19 cellular contexts compared by ENCODE assay signal in the genomic region with DNA sequence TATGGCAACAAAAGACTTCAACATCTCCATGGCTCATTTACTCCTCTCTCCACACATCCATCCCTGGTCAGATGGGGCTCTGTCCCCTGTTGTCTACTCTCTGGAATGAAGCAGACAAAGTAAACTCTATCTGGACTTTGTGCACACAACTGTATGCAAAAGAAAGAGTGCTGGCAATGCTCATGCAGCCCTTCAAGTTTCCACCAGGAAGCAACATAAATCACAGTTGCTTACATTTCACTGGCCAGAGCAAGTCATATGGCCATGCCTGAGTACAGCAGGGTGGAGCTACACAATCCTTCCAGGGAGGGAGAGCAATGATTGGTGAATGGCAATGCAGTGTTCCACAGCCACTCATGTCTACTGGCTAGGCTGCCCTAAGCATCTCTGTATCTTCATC. TPM values are rescaled to one million over a fixed set of nuclear protein-coding genes. Genes with fewer than 3 reads are reported as not detected.
DNase-seq lines count a peak whose midpoint lies in the region; ATAC-seq, FAIRE-seq and TF ChIP-seq lines count a peak whose summit lies in the region.
"Had no signal": no experiment of that assay in that cellular context is flagged by ENCODE, and none has a peak within 500 bp of the region (broad histone marks: within the 10 kb centered on the region; RNA-seq: fewer than 3 reads in every experiment).

No MANE protein-coding gene starts in this region.

- no peak for ATAC-seq in aorta (ENCODE audit: low FRiP score)

- H2BK120ac ChIP-seq in mesenchymal stem cell (ENCODE audit: low read depth, low read length) = no peak overlapping the region

- H3K27ac ChIP-seq in mesenchymal stem cell (ENCODE audit: low read length, poor library complexity, severe bottlenecking) = no peak overlapping the region
- H3K27ac ChIP-seq in transverse colon = no peak overlapping the region
- H3K27ac ChIP-seq in aorta (ENCODE audit: low read depth in 1 of 2, low read length in 2 of 2) = no peak overlapping the region
- H3K27ac ChIP-seq: GM23248 had no signal

- no peak overlapping the region for H3K18ac ChIP-seq in mesenchymal stem cell (ENCODE audit: low read depth in 1 of 2, low read length in 2 of 2)

- H3K4me1 ChIP-seq in mesenchymal stem cell (ENCODE audit: control insufficient read depth, insufficient read depth, low read depth, low read length) = no peaks in the 10 kb centered on the region
- H3K4me1 ChIP-seq in transverse colon = no peaks in the 10 kb centered on the region
- H3K4me1 ChIP-seq in aorta (ENCODE audit: control insufficient read depth in 1 of 2, insufficient read depth in 2 of 2, low read length in 2 of 2) = no peaks in the 10 kb centered on the region
- H3K4me1 ChIP-seq: Caco-2 had no signal

- H3K36me3 ChIP-seq in mesenchymal stem cell (ENCODE audit: control insufficient read depth in 1 of 2, insufficient read depth in 2 of 2, low read depth in 1 of 2, low read length in 2 of 2) = no peaks in the 10 kb centered on the region
- no peaks in the 10 kb centered on the region for H3K36me3 ChIP-seq in transverse colon
- H3K36me3 ChIP-seq in aorta (ENCODE audit: control insufficient read depth in 1 of 2, insufficient read depth in 2 of 2, low read length in 1 of 2) = no peaks in the 10 kb centered on the region

- H3K79me1 ChIP-seq in mesenchymal stem cell (replicated peaks; ENCODE audit: low read length, poor library complexity, severe bottlenecking) = no peaks in the 10 kb centered on the region

- no peak for TF ChIP-seq CTCF in transverse colon (IDR thresholded peaks at IDR 0.05)

- H4K91ac ChIP-seq in mesenchymal stem cell (ENCODE audit: low read length) = no peak overlapping the region

- H3K27me3 ChIP-seq in mesenchymal stem cell (ENCODE audit: control insufficient read depth in 1 of 2, insufficient read depth in 1 of 2, low read length in 2 of 2) (no peaks in the 10 kb centered on the region), transverse colon (no peaks in the 10 kb centered on the region), aorta (ENCODE audit: control insufficient read depth in 1 of 2, insufficient read depth in 2 of 2, low read length in 1 of 2) (no peaks in the 10 kb centered on the region)

- intact Hi-C loops in transverse colon (cut with DNase I; ENCODE audit: low total_unique reads) (no loop called here), aorta (cut with DNase I) (no loop called here)

- no peak overlapping the region for H2BK5ac ChIP-seq in mesenchymal stem cell (ENCODE audit: low read depth, low read length, poor library complexity, severe bottlenecking)

- peak; percentile 78 for FAIRE-seq in H54 (lab: Jason Lieb, UNC)
- FAIRE-seq: D721Med, G401.6, GM12891, GM18507 had no signal

- no peak for DNase-seq in H54 (ENCODE audit: insufficient read length, low spot score)
- DNase-seq in HT-29 (ENCODE audit: low spot score) = peak; percentile 4
- peak; percentile 17 for DNase-seq in mesenchymal stem cell
- no peak for DNase-seq in transverse colon
- no peak for DNase-seq in COLO829 (ENCODE audit: low spot score)
- no peak for DNase-seq in aorta
- DNase-seq: C1 segment of cervical spinal cord; Caco-2; CD4-positive, CD25-positive, alpha-beta regulatory T cell; CD8-positive, alpha-beta memory T cell; GM23248; HCEC 1CT; IMR-90; KBM-7 had no signal

- no peak overlapping the region for H3K9ac ChIP-seq in mesenchymal stem cell (ENCODE audit: low read length)
- H3K9ac ChIP-seq: GM23248 had no signal

- H3K9me3 ChIP-seq in mesenchymal stem cell (ENCODE audit: control insufficient read depth, low read length) (peaks cover 10% of the 10 kb centered on the region), transverse colon (peaks cover 0 to 3% of the 10 kb centered on the region in 2 donors), aorta (ENCODE audit: control insufficient read depth, low read length) (peaks cover 2% of the 10 kb centered on the region)
- H3K9me3 ChIP-seq: Caco-2 had no signal

- no peak overlapping the region for H2AFZ ChIP-seq in mesenchymal stem cell (ENCODE audit: low read depth, low read length)
- H2AFZ ChIP-seq: GM23248 had no signal

- H2AK5ac ChIP-seq in mesenchymal stem cell (ENCODE audit: low read length, severe bottlenecking) = no peak overlapping the region

- H2BK12ac ChIP-seq in mesenchymal stem cell (ENCODE audit: low read length in 2 of 2) = no peak overlapping the region

- no peak overlapping the region for H3K4me3 ChIP-seq in mesenchymal stem cell (ENCODE audit: insufficient read depth in 1 of 2, low read depth in 1 of 2, low read length in 2 of 2)
- no peak overlapping the region for H3K4me3 ChIP-seq in transverse colon
- H3K4me3 ChIP-seq in aorta (ENCODE audit: low read length in 2 of 2) = no peak overlapping the region
- H3K4me3 ChIP-seq: GM23248 had no signal

- no peak overlapping the region for H4K8ac ChIP-seq in mesenchymal stem cell (ENCODE audit: low read length)

- no peak overlapping the region for H3K23ac ChIP-seq in mesenchymal stem cell (ENCODE audit: low read length in 2 of 2)

- in situ Hi-C loops in transverse colon (cut with MboI; ENCODE audit: low pct_ligation_motif_present in 1 of 4, low pct_unique_long_range_greater_than_20kb in 1 of 4, low sequenced_read_pairs in 3 of 4) = no loop called here

- H3K4me2 ChIP-seq in mesenchymal stem cell (ENCODE audit: low read length, poor library complexity, severe bottlenecking) = no peak overlapping the region

- H2BK15ac ChIP-seq in mesenchymal stem cell (ENCODE audit: low read depth, poor library complexity, severe bottlenecking) = no peak overlapping the region

- no peak overlapping the region for H3K14ac ChIP-seq in mesenchymal stem cell (ENCODE audit: low read length in 2 of 2)

- TF ChIP-seq EP300 in transverse colon (IDR thresholded peaks at IDR 0.05; ENCODE audit: low read depth) = no peak

- H3K4ac ChIP-seq in mesenchymal stem cell (ENCODE audit: low read depth in 1 of 2, low read length in 2 of 2) = no peak overlapping the region

- no peak for TF ChIP-seq POLR2A in H54 (IDR thresholded peaks at IDR 0.05; ENCODE audit: low read depth, low read length)
- TF ChIP-seq POLR2A in transverse colon (IDR thresholded peaks at IDR 0.05) = no peak

RNA-seq across cellular contexts. Expression of a gene that starts 12.4 kb away (rescaled TPM):
- 0.18 and 0.23 TPM in 2 replicates for total RNA-seq in HT-29 (2014; rRNA removed; shearing (Covaris generic))
- polyA plus RNA-seq in mesenchymal stem cell (2013, experiment 1 of 2) = 3.0 TPM
- polyA plus RNA-seq in mesenchymal stem cell (2013, experiment 2 of 2) = 3.1 TPM
- total RNA-seq in transverse colon = 1 to 10 TPM; 1.1 to 4.8 (median 2.7) TPM
- 1 to 10 TPM; 1.1 to 6.9 TPM for total RNA-seq in aorta
- polyA plus RNA-seq in aorta = under 1 TPM in 1 of 2 donors, not detected in 1; 0.10 TPM
- total RNA-seq: B cell; CD4-positive, CD25-positive, alpha-beta regulatory T cell; CD8-positive, alpha-beta memory T cell had no signal
- polyA plus RNA-seq: CD4-positive, CD25-positive, alpha-beta regulatory T cell; CD8-positive, alpha-beta memory T cell had no signal

Comparison
In these comparisons a context has a peak if more than half of its experiments do, and no peak if none do; other contexts are left out.
1. DNase-seq: peak in HT-29 (single experiment) and mesenchymal stem cell (single experiment); none in H54 (single experiment), transverse colon (single experiment), COLO829 (single experiment) and aorta (0 of 2).